ENCODE assay signal across 8 cellular contexts in the genomic region with DNA sequence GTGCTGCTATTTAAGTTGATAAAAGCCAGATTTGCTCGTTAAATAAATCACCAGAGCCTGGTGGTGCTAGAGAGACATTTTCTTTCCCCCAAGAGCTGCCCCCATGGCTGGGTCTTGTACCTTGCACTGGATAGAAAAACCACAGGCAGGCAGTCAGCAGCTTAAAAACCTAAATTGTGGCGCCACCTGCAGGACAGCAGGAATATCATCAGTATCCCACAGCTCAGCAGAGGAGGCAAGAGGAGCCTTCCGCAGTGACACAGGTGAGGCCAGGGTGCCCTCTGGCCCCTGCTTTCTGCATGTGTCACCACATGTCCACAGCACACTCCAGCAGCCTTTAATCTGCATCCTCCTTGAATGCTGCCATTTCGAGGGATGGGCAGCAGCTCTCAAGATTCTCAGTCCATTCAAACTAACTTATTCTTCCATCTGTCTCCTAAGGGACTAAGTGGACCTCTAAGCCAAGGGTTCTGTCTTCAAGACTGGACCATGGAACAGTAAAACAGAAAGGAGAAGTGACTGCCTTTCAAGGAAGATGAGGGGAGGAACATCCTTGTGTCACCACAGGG. TPM values are rescaled to one million over a fixed set of nuclear protein-coding genes. Genes with fewer than 3 reads are reported as not detected.
DNase-seq lines count a peak whose midpoint lies in the region; ATAC-seq and TF ChIP-seq lines count a peak whose summit lies in the region.

No MANE protein-coding gene starts in this region.

- H3K27me3 Mint-ChIP-seq in endothelial cell (ENCODE audit: unreplicated experiment): peaks cover 17% of the 10 kb centered on the region

- H3K27ac Mint-ChIP-seq in endothelial cell (ENCODE audit: unreplicated experiment): no peak overlapping the region

- peak; percentile 69 for DNase-seq in SIG-M5 treated with dmso at 0.1 percent for 504 hours (lab: John Stamatoyannopoulos, UW; ENCODE audit: unreplicated experiment)
- no peak for DNase-seq in SIG-M5 (lab: John Stamatoyannopoulos, UW)
- DNase-seq in NCI-H748 (lab: John Stamatoyannopoulos, UW; ENCODE audit: unreplicated experiment): peak; percentile 77
- peak; percentile 21 to 25 for DNase-seq in activated CD8-positive, alpha-beta memory T cell treated with anti-CD3 and anti-CD28 coated beads for 4 hours (ENCODE audit: low read depth in 2 of 2)
- peak; percentile 76 for DNase-seq in endothelial cell (ENCODE audit: low spot score)
- DNase-seq in mucosa of gallbladder (ENCODE audit: low spot score): peak; percentile 77
- DNase-seq in stimulated activated CD8-positive, alpha-beta memory T cell treated with anti-CD3 and anti-CD28 coated beads, Interleukin-4, amount 100 ng/mL, for 48 hours: peak; percentile 79

- ATAC-seq in HG03442 (IDR thresholded peaks at IDR 0.05; ENCODE audit: unreplicated experiment): peak; percentile 58

- no peaks in the 10 kb centered on the region for H3K36me3 Mint-ChIP-seq in endothelial cell (ENCODE audit: low read depth, unreplicated experiment)

- TF ChIP-seq CTCF in endothelial cell (IDR thresholded peaks at IDR 0.05; ENCODE audit: unreplicated experiment): peak; percentile 86

- H3K4me1 Mint-ChIP-seq in endothelial cell (ENCODE audit: unreplicated experiment): no peaks in the 10 kb centered on the region

- H3K4me3 Mint-ChIP-seq in endothelial cell (ENCODE audit: unreplicated experiment): no peak overlapping the region

- H3K9me3 Mint-ChIP-seq in endothelial cell (ENCODE audit: unreplicated experiment): no peaks in the 10 kb centered on the region

RNA-seq across cellular contexts. Expression of a gene that starts 4.5 kb away (rescaled TPM):
- total RNA-seq in endothelial cell (ENCODE audit: unreplicated experiment) (3.5 TPM), mucosa of gallbladder (5.8 TPM)
